ENCODE assay signal across 1 cellular context in the genomic region with DNA sequence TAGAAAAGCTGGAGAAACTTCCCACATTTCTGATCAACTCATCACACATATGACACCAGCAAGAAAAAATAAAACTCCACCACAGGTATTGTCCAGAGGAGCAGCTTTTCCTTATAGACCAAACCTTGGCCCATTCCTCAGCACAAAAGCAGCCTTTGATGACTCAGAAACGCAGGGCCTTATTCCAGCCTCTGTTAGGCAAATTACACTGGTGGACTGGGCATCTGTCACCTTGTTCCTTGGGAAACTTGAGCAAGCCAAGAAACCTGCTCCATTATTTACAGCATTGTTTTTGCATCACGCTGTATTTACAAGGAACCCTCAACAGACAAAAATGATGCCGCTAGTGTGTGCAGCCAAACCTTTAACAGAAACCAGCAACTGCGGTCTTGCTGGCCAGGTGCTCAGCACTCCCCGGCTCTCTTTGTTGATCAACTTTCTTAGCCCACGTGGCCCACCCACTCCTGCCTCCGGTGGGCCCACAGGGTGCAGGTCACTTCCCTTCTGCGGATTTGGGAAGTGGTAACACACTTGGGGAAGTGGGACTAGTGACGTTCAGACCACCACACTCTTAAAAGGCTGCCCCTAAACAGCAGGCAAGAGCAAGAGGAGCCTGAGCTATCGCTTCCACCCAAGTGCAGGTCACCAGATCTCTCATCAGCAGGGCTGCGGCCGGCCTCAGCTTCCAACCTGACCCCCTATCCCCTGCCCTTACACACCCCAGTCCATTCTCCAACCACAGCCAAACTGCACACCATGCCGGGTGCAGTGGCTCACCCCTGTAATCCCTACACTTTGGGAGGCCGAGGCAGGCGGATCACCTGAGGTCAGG.
TF ChIP-seq lines count a peak whose summit lies in the region.

No MANE protein-coding gene starts in this region.

TF ChIP-seq in GM12878, 131 proteins besides CTCF, POLR2A, EP300 and RAD21 (continued from another document and continues in another):
- TF ChIP-seq, protein P1, sequence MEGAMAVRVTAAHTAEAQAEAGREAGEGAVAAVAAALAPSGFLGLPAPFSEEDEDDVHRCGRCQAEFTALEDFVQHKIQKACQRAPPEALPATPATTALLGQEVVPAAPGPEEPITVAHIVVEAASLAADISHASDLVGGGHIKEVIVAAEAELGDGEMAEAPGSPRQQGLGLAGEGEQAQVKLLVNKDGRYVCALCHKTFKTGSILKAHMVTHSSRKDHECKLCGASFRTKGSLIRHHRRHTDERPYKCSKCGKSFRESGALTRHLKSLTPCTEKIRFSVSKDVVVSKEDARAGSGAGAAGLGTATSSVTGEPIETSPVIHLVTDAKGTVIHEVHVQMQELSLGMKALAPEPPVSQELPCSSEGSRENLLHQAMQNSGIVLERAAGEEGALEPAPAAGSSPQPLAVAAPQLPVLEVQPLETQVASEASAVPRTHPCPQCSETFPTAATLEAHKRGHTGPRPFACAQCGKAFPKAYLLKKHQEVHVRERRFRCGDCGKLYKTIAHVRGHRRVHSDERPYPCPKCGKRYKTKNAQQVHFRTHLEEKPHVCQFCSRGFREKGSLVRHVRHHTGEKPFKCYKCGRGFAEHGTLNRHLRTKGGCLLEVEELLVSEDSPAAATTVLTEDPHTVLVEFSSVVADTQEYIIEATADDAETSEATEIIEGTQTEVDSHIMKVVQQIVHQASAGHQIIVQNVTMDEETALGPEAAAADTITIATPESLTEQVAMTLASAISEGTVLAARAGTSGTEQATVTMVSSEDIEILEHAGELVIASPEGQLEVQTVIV (IDR thresholded peaks at IDR 0.05; ENCODE audit: borderline replicate concordance, partially characterized antibody), result no peak
- TF ChIP-seq POLR2AphosphoS5 (IDR thresholded peaks at IDR 0.05; ENCODE audit: low read length), result peak; percentile 72; the same call in 1 of the 2 replicates
- TF ChIP-seq MEF2B (IDR thresholded peaks at IDR 0.05; ENCODE audit: partially characterized antibody, poor library complexity, severe bottlenecking), result peak; percentile 38
- TF ChIP-seq STAT1 (conservative IDR thresholded peaks at IDR 0.05), result no peak
- TF ChIP-seq NFXL1 (IDR thresholded peaks at IDR 0.05; ENCODE audit: borderline replicate concordance), result no peak
- TF ChIP-seq BHLHE40 (IDR thresholded peaks at IDR 0.05; ENCODE audit: borderline replicate concordance in 1 of 2, low read depth in 2 of 2, low read length in 1 of 2), result peak; percentile 85
- no peak for TF ChIP-seq MYC (IDR thresholded peaks at IDR 0.05; ENCODE audit: insufficient read depth, insufficient read length, insufficient replicate concordance, low read length, severe bottlenecking)
- no peak for TF ChIP-seq NRF1 (conservative IDR thresholded peaks at IDR 0.05; ENCODE audit: low read depth, low read length)
- TF ChIP-seq IKZF2 (IDR thresholded peaks at IDR 0.05), result peak; percentile 97
- TF ChIP-seq GATAD2B (conservative IDR thresholded peaks at IDR 0.05; ENCODE audit: low read depth), result peak; percentile 69; the same call in 1 of the 2 replicates
- TF ChIP-seq TCF12 (IDR thresholded peaks at IDR 0.05; ENCODE audit: low read depth, low read length), result peak; percentile 84
- TF ChIP-seq ESRRA (IDR thresholded peaks at IDR 0.05; ENCODE audit: low read length), result no peak
- TF ChIP-seq CREB1 (IDR thresholded peaks at IDR 0.05; ENCODE audit: low read depth), result peak; percentile 88
- TF ChIP-seq, protein P2, sequence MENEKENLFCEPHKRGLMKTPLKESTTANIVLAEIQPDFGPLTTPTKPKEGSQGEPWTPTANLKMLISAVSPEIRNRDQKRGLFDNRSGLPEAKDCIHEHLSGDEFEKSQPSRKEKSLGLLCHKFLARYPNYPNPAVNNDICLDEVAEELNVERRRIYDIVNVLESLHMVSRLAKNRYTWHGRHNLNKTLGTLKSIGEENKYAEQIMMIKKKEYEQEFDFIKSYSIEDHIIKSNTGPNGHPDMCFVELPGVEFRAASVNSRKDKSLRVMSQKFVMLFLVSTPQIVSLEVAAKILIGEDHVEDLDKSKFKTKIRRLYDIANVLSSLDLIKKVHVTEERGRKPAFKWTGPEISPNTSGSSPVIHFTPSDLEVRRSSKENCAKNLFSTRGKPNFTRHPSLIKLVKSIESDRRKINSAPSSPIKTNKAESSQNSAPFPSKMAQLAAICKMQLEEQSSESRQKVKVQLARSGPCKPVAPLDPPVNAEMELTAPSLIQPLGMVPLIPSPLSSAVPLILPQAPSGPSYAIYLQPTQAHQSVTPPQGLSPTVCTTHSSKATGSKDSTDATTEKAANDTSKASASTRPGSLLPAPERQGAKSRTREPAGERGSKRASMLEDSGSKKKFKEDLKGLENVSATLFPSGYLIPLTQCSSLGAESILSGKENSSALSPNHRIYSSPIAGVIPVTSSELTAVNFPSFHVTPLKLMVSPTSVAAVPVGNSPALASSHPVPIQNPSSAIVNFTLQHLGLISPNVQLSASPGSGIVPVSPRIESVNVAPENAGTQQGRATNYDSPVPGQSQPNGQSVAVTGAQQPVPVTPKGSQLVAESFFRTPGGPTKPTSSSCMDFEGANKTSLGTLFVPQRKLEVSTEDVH (IDR thresholded peaks at IDR 0.05; ENCODE audit: low read depth, partially characterized antibody), result no peak
- no peak; the same call in 1 of the 2 replicates for TF ChIP-seq ZNF217 (IDR thresholded peaks at IDR 0.05)
- TF ChIP-seq, protein P3, sequence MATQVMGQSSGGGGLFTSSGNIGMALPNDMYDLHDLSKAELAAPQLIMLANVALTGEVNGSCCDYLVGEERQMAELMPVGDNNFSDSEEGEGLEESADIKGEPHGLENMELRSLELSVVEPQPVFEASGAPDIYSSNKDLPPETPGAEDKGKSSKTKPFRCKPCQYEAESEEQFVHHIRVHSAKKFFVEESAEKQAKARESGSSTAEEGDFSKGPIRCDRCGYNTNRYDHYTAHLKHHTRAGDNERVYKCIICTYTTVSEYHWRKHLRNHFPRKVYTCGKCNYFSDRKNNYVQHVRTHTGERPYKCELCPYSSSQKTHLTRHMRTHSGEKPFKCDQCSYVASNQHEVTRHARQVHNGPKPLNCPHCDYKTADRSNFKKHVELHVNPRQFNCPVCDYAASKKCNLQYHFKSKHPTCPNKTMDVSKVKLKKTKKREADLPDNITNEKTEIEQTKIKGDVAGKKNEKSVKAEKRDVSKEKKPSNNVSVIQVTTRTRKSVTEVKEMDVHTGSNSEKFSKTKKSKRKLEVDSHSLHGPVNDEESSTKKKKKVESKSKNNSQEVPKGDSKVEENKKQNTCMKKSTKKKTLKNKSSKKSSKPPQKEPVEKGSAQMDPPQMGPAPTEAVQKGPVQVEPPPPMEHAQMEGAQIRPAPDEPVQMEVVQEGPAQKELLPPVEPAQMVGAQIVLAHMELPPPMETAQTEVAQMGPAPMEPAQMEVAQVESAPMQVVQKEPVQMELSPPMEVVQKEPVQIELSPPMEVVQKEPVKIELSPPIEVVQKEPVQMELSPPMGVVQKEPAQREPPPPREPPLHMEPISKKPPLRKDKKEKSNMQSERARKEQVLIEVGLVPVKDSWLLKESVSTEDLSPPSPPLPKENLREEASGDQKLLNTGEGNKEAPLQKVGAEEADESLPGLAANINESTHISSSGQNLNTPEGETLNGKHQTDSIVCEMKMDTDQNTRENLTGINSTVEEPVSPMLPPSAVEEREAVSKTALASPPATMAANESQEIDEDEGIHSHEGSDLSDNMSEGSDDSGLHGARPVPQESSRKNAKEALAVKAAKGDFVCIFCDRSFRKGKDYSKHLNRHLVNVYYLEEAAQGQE (IDR thresholded peaks at IDR 0.05; ENCODE audit: low read depth, low read length), result no peak
- no peak for TF ChIP-seq CBX3 (IDR thresholded peaks at IDR 0.05; ENCODE audit: borderline replicate concordance, low read depth)
- TF ChIP-seq, protein P4, sequence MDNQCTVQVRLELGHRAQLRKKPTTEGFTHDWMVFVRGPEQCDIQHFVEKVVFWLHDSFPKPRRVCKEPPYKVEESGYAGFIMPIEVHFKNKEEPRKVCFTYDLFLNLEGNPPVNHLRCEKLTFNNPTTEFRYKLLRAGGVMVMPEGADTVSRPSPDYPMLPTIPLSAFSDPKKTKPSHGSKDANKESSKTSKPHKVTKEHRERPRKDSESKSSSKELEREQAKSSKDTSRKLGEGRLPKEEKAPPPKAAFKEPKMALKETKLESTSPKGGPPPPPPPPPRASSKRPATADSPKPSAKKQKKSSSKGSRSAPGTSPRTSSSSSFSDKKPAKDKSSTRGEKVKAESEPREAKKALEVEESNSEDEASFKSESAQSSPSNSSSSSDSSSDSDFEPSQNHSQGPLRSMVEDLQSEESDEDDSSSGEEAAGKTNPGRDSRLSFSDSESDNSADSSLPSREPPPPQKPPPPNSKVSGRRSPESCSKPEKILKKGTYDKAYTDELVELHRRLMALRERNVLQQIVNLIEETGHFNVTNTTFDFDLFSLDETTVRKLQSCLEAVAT (IDR thresholded peaks at IDR 0.05), result peak; percentile 100
- no peak for TF ChIP-seq SUZ12 (IDR thresholded peaks at IDR 0.05; ENCODE audit: unreplicated experiment)
- no peak for TF ChIP-seq ZZZ3 (IDR thresholded peaks at IDR 0.05; ENCODE audit: control insufficient read depth, insufficient read length, low read depth)
- TF ChIP-seq, protein P5, sequence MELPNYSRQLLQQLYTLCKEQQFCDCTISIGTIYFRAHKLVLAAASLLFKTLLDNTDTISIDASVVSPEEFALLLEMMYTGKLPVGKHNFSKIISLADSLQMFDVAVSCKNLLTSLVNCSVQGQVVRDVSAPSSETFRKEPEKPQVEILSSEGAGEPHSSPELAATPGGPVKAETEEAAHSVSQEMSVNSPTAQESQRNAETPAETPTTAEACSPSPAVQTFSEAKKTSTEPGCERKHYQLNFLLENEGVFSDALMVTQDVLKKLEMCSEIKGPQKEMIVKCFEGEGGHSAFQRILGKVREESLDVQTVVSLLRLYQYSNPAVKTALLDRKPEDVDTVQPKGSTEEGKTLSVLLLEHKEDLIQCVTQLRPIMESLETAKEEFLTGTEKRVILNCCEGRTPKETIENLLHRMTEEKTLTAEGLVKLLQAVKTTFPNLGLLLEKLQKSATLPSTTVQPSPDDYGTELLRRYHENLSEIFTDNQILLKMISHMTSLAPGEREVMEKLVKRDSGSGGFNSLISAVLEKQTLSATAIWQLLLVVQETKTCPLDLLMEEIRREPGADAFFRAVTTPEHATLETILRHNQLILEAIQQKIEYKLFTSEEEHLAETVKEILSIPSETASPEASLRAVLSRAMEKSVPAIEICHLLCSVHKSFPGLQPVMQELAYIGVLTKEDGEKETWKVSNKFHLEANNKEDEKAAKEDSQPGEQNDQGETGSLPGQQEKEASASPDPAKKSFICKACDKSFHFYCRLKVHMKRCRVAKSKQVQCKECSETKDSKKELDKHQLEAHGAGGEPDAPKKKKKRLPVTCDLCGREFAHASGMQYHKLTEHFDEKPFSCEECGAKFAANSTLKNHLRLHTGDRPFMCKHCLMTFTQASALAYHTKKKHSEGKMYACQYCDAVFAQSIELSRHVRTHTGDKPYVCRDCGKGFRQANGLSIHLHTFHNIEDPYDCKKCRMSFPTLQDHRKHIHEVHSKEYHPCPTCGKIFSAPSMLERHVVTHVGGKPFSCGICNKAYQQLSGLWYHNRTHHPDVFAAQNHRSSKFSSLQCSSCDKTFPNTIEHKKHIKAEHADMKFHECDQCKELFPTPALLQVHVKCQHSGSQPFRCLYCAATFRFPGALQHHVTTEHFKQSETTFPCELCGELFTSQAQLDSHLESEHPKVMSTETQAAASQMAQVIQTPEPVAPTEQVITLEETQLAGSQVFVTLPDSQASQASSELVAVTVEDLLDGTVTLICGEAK (IDR thresholded peaks at IDR 0.05; ENCODE audit: borderline replicate concordance), result no peak
- no peak for TF ChIP-seq HCFC1 (IDR thresholded peaks at IDR 0.05; ENCODE audit: low read length)
- TF ChIP-seq CREM (IDR thresholded peaks at IDR 0.05; ENCODE audit: low read depth), result peak; percentile 85; the same call in 1 of the 2 replicates
- TF ChIP-seq, protein P6, sequence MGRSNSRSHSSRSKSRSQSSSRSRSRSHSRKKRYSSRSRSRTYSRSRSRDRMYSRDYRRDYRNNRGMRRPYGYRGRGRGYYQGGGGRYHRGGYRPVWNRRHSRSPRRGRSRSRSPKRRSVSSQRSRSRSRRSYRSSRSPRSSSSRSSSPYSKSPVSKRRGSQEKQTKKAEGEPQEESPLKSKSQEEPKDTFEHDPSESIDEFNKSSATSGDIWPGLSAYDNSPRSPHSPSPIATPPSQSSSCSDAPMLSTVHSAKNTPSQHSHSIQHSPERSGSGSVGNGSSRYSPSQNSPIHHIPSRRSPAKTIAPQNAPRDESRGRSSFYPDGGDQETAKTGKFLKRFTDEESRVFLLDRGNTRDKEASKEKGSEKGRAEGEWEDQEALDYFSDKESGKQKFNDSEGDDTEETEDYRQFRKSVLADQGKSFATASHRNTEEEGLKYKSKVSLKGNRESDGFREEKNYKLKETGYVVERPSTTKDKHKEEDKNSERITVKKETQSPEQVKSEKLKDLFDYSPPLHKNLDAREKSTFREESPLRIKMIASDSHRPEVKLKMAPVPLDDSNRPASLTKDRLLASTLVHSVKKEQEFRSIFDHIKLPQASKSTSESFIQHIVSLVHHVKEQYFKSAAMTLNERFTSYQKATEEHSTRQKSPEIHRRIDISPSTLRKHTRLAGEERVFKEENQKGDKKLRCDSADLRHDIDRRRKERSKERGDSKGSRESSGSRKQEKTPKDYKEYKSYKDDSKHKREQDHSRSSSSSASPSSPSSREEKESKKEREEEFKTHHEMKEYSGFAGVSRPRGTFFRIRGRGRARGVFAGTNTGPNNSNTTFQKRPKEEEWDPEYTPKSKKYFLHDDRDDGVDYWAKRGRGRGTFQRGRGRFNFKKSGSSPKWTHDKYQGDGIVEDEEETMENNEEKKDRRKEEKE (IDR thresholded peaks at IDR 0.05), result no peak
- TF ChIP-seq, protein P7, sequence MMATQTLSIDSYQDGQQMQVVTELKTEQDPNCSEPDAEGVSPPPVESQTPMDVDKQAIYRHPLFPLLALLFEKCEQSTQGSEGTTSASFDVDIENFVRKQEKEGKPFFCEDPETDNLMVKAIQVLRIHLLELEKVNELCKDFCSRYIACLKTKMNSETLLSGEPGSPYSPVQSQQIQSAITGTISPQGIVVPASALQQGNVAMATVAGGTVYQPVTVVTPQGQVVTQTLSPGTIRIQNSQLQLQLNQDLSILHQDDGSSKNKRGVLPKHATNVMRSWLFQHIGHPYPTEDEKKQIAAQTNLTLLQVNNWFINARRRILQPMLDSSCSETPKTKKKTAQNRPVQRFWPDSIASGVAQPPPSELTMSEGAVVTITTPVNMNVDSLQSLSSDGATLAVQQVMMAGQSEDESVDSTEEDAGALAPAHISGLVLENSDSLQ (IDR thresholded peaks at IDR 0.05), result no peak
- peak; percentile 87 for TF ChIP-seq EED (IDR thresholded peaks at IDR 0.05; ENCODE audit: low read depth)
- TF ChIP-seq, protein P8, sequence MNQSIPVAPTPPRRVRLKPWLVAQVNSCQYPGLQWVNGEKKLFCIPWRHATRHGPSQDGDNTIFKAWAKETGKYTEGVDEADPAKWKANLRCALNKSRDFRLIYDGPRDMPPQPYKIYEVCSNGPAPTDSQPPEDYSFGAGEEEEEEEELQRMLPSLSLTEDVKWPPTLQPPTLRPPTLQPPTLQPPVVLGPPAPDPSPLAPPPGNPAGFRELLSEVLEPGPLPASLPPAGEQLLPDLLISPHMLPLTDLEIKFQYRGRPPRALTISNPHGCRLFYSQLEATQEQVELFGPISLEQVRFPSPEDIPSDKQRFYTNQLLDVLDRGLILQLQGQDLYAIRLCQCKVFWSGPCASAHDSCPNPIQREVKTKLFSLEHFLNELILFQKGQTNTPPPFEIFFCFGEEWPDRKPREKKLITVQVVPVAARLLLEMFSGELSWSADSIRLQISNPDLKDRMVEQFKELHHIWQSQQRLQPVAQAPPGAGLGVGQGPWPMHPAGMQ (IDR thresholded peaks at IDR 0.05; ENCODE audit: borderline replicate concordance), result no peak
- no peak for TF ChIP-seq SREBF1 (IDR thresholded peaks at IDR 0.05; ENCODE audit: low read length)
- peak; percentile 79 for TF ChIP-seq CHD2 (IDR thresholded peaks at IDR 0.05; ENCODE audit: borderline replicate concordance, low read depth, low read length)
- peak; percentile 71; the same call in 1 of the 2 replicates for TF ChIP-seq NR2F1 (conservative IDR thresholded peaks at IDR 0.05)
- TF ChIP-seq HDAC6 (IDR thresholded peaks at IDR 0.05; ENCODE audit: unreplicated experiment), result no peak
- no peak for TF ChIP-seq BRCA1 (IDR thresholded peaks at IDR 0.05; ENCODE audit: low read depth, low read length)
- no peak for TF ChIP-seq ASH2L (IDR thresholded peaks at IDR 0.05; ENCODE audit: borderline replicate concordance, low read depth)
- no peak for TF ChIP-seq ZNF622 (IDR thresholded peaks at IDR 0.05)
- no peak for TF ChIP-seq SUPT20H (IDR thresholded peaks at IDR 0.05; ENCODE audit: borderline replicate concordance, control insufficient read depth, low read depth, low read length)
